ENCODE assay signal across 1 cellular context in genomic region chr9:20940447-20941176, GRCh38.
TF ChIP-seq lines count a peak whose summit lies in the region.

No MANE protein-coding gene starts in this region.

TF ChIP-seq in HepG2, 621 proteins besides CTCF, POLR2A, EP300 and RAD21 (continued from another document):
- TF ChIP-seq, protein P1, sequence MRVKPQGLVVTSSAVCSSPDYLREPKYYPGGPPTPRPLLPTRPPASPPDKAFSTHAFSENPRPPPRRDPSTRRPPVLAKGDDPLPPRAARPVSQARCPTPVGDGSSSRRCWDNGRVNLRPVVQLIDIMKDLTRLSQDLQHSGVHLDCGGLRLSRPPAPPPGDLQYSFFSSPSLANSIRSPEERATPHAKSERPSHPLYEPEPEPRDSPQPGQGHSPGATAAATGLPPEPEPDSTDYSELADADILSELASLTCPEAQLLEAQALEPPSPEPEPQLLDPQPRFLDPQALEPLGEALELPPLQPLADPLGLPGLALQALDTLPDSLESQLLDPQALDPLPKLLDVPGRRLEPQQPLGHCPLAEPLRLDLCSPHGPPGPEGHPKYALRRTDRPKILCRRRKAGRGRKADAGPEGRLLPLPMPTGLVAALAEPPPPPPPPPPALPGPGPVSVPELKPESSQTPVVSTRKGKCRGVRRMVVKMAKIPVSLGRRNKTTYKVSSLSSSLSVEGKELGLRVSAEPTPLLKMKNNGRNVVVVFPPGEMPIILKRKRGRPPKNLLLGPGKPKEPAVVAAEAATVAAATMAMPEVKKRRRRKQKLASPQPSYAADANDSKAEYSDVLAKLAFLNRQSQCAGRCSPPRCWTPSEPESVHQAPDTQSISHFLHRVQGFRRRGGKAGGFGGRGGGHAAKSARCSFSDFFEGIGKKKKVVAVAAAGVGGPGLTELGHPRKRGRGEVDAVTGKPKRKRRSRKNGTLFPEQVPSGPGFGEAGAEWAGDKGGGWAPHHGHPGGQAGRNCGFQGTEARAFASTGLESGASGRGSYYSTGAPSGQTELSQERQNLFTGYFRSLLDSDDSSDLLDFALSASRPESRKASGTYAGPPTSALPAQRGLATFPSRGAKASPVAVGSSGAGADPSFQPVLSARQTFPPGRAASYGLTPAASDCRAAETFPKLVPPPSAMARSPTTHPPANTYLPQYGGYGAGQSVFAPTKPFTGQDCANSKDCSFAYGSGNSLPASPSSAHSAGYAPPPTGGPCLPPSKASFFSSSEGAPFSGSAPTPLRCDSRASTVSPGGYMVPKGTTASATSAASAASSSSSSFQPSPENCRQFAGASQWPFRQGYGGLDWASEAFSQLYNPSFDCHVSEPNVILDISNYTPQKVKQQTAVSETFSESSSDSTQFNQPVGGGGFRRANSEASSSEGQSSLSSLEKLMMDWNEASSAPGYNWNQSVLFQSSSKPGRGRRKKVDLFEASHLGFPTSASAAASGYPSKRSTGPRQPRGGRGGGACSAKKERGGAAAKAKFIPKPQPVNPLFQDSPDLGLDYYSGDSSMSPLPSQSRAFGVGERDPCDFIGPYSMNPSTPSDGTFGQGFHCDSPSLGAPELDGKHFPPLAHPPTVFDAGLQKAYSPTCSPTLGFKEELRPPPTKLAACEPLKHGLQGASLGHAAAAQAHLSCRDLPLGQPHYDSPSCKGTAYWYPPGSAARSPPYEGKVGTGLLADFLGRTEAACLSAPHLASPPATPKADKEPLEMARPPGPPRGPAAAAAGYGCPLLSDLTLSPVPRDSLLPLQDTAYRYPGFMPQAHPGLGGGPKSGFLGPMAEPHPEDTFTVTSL (CRISPR knock-in tag; IDR thresholded peaks at IDR 0.05; ENCODE audit: borderline replicate concordance), result no peak
- TF ChIP-seq NR2F6 (IDR thresholded peaks at IDR 0.05) (no peak), NR2F6 (CRISPR knock-in tag; IDR thresholded peaks at IDR 0.05) (no peak), RCOR2 (CRISPR knock-in tag; IDR thresholded peaks at IDR 0.05) (no peak)
